In genomic region chr2:149611100-149611820, GRCh38 we compare ENCODE assay signal across 1 cellular context.
TF ChIP-seq lines count a peak whose summit lies in the region.

No MANE protein-coding gene starts in this region.

TF ChIP-seq in HepG2, 621 proteins besides CTCF, POLR2A, EP300 and RAD21 (continued from another document):
- TF ChIP-seq ZNF512B (CRISPR knock-in tag; IDR thresholded peaks at IDR 0.05; ENCODE audit: borderline replicate concordance) (no peak), JUNB (CRISPR knock-in tag; IDR thresholded peaks at IDR 0.05; ENCODE audit: borderline replicate concordance) (no peak), ZNF749 (CRISPR knock-in tag; IDR thresholded peaks at IDR 0.05; ENCODE audit: borderline replicate concordance) (no peak), GTF3A (CRISPR knock-in tag; conservative IDR thresholded peaks at IDR 0.05) (no peak)
